34 cellular contexts compared by ENCODE assay signal in genomic region chr3:186624598-186624997, GRCh38. TPM values are rescaled to one million over a fixed set of nuclear protein-coding genes. Genes with fewer than 3 reads are reported as not detected.
"Had no signal": no experiment of that assay in that cellular context is flagged by ENCODE, and none has a peak within 500 bp of the region (broad histone marks: within the 10 kb centered on the region; RNA-seq: fewer than 3 reads in every experiment).

No MANE protein-coding gene starts in this region.

- H3K4me3 Mint-ChIP-seq: naive thymus-derived CD4-positive, alpha-beta T cell; natural killer cell; nephron; neural progenitor cell; stimulated activated memory B cell treated with anti-CD40 and anti-IgM and Interleukin-4, amounts not matched to agents 10 μg/mL and 1 μg/mL and 100 μg/mL, for 72 hours; stimulated activated naive CD8-positive, alpha-beta T cell treated with anti-CD3 and anti-CD28 coated beads, Interleukin-15, amount 100 ng/mL, for 72 hours had no signal

- H3K4me2 ChIP-seq: neural progenitor cell, smooth muscle cell had no signal

- H3K4me1 Mint-ChIP-seq: naive thymus-derived CD4-positive, alpha-beta T cell; natural killer cell; nephron; neural progenitor cell; stimulated activated memory B cell treated with anti-CD40 and anti-IgM and Interleukin-4, amounts not matched to agents 10 μg/mL and 1 μg/mL and 100 μg/mL, for 72 hours; stimulated activated naive CD8-positive, alpha-beta T cell treated with anti-CD3 and anti-CD28 coated beads, Interleukin-15, amount 100 ng/mL, for 72 hours had no signal

- H3K27ac ChIP-seq: neural progenitor cell, pancreas, psoas muscle, skin epidermis, spleen, suprapubic skin, testis, tibial artery, transverse colon, upper lobe of left lung, vagina had no signal

- H3K9me3 ChIP-seq: pancreas, psoas muscle, spleen, suprapubic skin, testis, tibial artery, transverse colon, upper lobe of left lung, vagina had no signal

- H3K4me3 ChIP-seq: neural progenitor cell, pancreas, psoas muscle, skin epidermis, smooth muscle cell, spleen, suprapubic skin, testis, tibial artery, transverse colon, upper lobe of left lung, vagina had no signal

- H3K27ac Mint-ChIP-seq: naive thymus-derived CD4-positive, alpha-beta T cell; natural killer cell; nephron; neural progenitor cell; progenitor cell of endocrine pancreas; stimulated activated memory B cell treated with anti-CD40 and anti-IgM and Interleukin-4, amounts not matched to agents 10 μg/mL and 1 μg/mL and 100 μg/mL, for 72 hours; stimulated activated naive CD8-positive, alpha-beta T cell treated with anti-CD3 and anti-CD28 coated beads, Interleukin-15, amount 100 ng/mL, for 72 hours had no signal

- H3K9ac ChIP-seq: neural progenitor cell had no signal

- H3K4me1 ChIP-seq: neural progenitor cell, pancreas, psoas muscle, spleen, suprapubic skin, testis, tibial artery, transverse colon, upper lobe of left lung, vagina had no signal

- FAIRE-seq: pancreas, urothelium cell line had no signal

- H3K36me3 ChIP-seq: neural progenitor cell, pancreas, spleen, suprapubic skin, tibial artery, transverse colon, upper lobe of left lung, vagina had no signal

- DNase-seq: naive thymus-derived CD4-positive, alpha-beta T cell; natural killer cell; occipital lobe; pancreas; psoas muscle; right cardiac atrium; spleen; stimulated activated CD4-positive, alpha-beta T cell treated with anti-CD3 and anti-CD28 coated beads, Interleukin-12 subunit alpha, Interleukin-12 subunit beta, amount 100 ng/mL, for 4 hours; stimulated activated CD4-positive, alpha-beta T cell treated with anti-CD3 and anti-CD28 coated beads, Interleukin-1b, Interleukin-23, amount 100 ng/mL, for 48 hours; stimulated activated CD4-positive, alpha-beta T cell treated with anti-CD3 and anti-CD28 coated beads, Interleukin-4, amount 100 ng/mL, for 1 hour; stimulated activated CD4-positive, alpha-beta T cell treated with anti-CD3 and anti-CD28 coated beads, Interleukin-4, amount 100 ng/mL, for 4 hours; stimulated activated CD8-positive, alpha-beta memory T cell treated with anti-CD3 and anti-CD28 coated beads, Interleukin-4, amount 100 ng/mL, for 48 hours; stimulated activated naive CD4-positive, alpha-beta T cell; stimulated activated naive CD8-positive, alpha-beta T cell treated with anti-CD3 and anti-CD28 coated beads, Interleukin-15, amount 100 ng/mL, for 72 hours; stimulated activated naive CD8-positive, alpha-beta T cell treated with anti-CD3 and anti-CD28 coated beads, Interleukin-15, Interleukin-2, amounts not matched to agents 100 U/mL and 50 U/mL, for 24 hours; substantia nigra; testis; tibial artery; transverse colon; upper lobe of left lung had no signal

- H3K9me3 Mint-ChIP-seq: naive thymus-derived CD4-positive, alpha-beta T cell; natural killer cell; nephron; neural progenitor cell; stimulated activated memory B cell treated with anti-CD40 and anti-IgM and Interleukin-4, amounts not matched to agents 10 μg/mL and 1 μg/mL and 100 μg/mL, for 72 hours; stimulated activated naive CD8-positive, alpha-beta T cell treated with anti-CD3 and anti-CD28 coated beads, Interleukin-15, amount 100 ng/mL, for 72 hours had no signal

- H3K27me3 ChIP-seq: pancreas, suprapubic skin, testis, transverse colon, upper lobe of left lung, vagina had no signal

- H3K36me3 Mint-ChIP-seq: naive thymus-derived CD4-positive, alpha-beta T cell; natural killer cell; neural progenitor cell; stimulated activated memory B cell treated with anti-CD40 and anti-IgM and Interleukin-4, amounts not matched to agents 10 μg/mL and 1 μg/mL and 100 μg/mL, for 72 hours had no signal

- H3K27me3 Mint-ChIP-seq: stimulated activated memory B cell treated with anti-CD40 and anti-IgM and Interleukin-4, amounts not matched to agents 10 μg/mL and 1 μg/mL and 100 μg/mL, for 72 hours had no signal

- ATAC-seq: naive thymus-derived CD4-positive, alpha-beta T cell; natural killer cell; pancreas; psoas muscle; right cardiac atrium; sciatic nerve; stimulated activated memory B cell treated with anti-CD40 and anti-IgM and Interleukin-4, amounts not matched to agents 10 μg/mL and 1 μg/mL and 100 μg/mL, for 72 hours; stimulated activated naive CD8-positive, alpha-beta T cell treated with anti-CD3 and anti-CD28 coated beads, Interleukin-15, amount 100 ng/mL, for 72 hours; stimulated activated naive CD8-positive, alpha-beta T cell treated with anti-CD3 and anti-CD28 coated beads, Interleukin-15, Interleukin-2, amounts not matched to agents 100 U/mL and 50 U/mL, for 24 hours had no signal

- H2AFZ ChIP-seq: neural progenitor cell had no signal

RNA-seq across cellular contexts. Expression of gene AHSG, which starts 11.7 kb away (rescaled TPM):
- total RNA-seq: naive thymus-derived CD4-positive, alpha-beta T cell; natural killer cell; osteoblast; psoas muscle; renal cortical epithelial cell; sciatic nerve; transverse colon; ureter; vagina had no signal
- polyA plus RNA-seq: naive thymus-derived CD4-positive, alpha-beta T cell; psoas muscle; spleen had no signal

RNA-seq across cellular contexts. Expression of gene FETUB, which starts 15.6 kb away (rescaled TPM):
- total RNA-seq: naive thymus-derived CD4-positive, alpha-beta T cell; natural killer cell; occipital lobe; osteoblast; pancreas; progenitor cell of endocrine pancreas; psoas muscle; renal cortical epithelial cell; right cardiac atrium; sciatic nerve; spleen; transverse colon; upper lobe of left lung; ureter had no signal
- polyA plus RNA-seq: naive thymus-derived CD4-positive, alpha-beta T cell; neural cell; pancreas; psoas muscle; smooth muscle cell; spleen had no signal

RNA-seq across cellular contexts. Expression of gene HRG, which starts 41.2 kb away (rescaled TPM):
- total RNA-seq: naive thymus-derived CD4-positive, alpha-beta T cell; natural killer cell; occipital lobe; osteoblast; progenitor cell of endocrine pancreas; psoas muscle; sciatic nerve; smooth muscle cell; spleen; testis; transverse colon; ureter had no signal
- polyA plus RNA-seq: naive thymus-derived CD4-positive, alpha-beta T cell; neural cell; pancreas; psoas muscle; right cardiac atrium; smooth muscle cell; spleen had no signal
